In the genomic region with DNA sequence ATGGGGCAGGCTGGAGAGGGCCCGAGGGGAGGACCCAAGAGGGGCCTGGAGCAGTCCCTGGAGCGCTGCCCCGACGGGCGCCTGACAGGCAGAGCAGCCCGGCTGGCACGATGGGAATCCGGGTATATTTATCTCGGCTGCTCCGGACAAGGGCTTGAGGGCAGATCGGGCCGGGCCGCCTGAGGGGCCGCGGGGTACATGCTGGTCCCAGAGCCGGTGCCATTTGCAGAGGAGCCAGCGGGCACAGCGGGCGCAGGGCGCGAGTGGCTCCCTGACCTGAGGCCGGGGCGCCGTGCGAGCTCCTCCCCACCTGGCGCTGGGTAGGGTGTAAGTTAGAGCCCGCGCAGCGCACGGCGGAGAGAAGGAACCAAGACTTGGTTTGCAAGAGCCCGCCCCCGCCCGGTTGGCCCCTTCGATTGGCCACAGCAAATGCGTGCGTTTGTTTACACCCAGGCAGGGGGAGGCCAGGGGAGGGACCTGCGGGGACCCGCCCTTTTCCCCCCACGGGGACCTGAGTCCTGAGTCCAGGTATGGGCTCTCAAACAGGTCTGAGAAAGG, we compare ENCODE assay signal across 1 cellular context.
TF ChIP-seq lines count a peak whose summit lies in the region.

No MANE protein-coding gene starts in this region.

TF ChIP-seq in HepG2, 621 proteins besides CTCF, POLR2A, EP300 and RAD21 (continued from another document and continues in another):
- TF ChIP-seq, protein P1, sequence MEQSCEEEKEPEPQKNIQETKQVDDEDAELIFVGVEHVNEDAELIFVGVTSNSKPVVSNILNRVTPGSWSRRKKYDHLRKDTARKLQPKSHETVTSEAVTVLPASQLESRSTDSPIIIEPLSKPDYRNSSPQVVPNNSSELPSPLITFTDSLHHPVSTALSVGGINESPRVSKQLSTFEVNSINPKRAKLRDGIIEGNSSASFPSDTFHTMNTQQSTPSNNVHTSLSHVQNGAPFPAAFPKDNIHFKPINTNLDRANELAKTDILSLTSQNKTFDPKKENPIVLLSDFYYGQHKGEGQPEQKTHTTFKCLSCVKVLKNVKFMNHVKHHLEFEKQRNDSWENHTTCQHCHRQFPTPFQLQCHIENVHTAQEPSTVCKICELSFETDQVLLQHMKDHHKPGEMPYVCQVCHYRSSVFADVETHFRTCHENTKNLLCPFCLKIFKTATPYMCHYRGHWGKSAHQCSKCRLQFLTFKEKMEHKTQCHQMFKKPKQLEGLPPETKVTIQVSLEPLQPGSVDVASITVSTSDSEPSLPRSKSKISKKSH (CRISPR knock-in tag; IDR thresholded peaks at IDR 0.05; ENCODE audit: borderline replicate concordance) = no peak
- TF ChIP-seq ZEB1 (IDR thresholded peaks at IDR 0.05; ENCODE audit: insufficient replicate concordance, low read depth) (no peak), BCLAF1 (IDR thresholded peaks at IDR 0.05) (no peak), SNAPC4 (CRISPR knock-in tag; IDR thresholded peaks at IDR 0.05) (no peak), SMAD1 (CRISPR knock-in tag; IDR thresholded peaks at IDR 0.05; ENCODE audit: borderline replicate concordance, low read depth) (no peak), ZNF740 (CRISPR knock-in tag; IDR thresholded peaks at IDR 0.05) (peak; percentile 81), ZNF280D (CRISPR knock-in tag; IDR thresholded peaks at IDR 0.05) (no peak), ZNF335 (CRISPR knock-in tag; IDR thresholded peaks at IDR 0.05) (no peak), CENPX (CRISPR knock-in tag; IDR thresholded peaks at IDR 0.05) (no peak), ZNF350 (CRISPR knock-in tag; IDR thresholded peaks at IDR 0.05; ENCODE audit: borderline replicate concordance, low read depth) (no peak; the same call in 1 of the 2 replicates), SIN3A (IDR thresholded peaks at IDR 0.05; ENCODE audit: borderline replicate concordance, low read depth, low read length) (peak; percentile 97), ZNF510 (CRISPR knock-in tag; IDR thresholded peaks at IDR 0.05; ENCODE audit: low read depth) (0 out of 2 replicates have a peak, but pooled peaks have one; percentile 17), ZNF761 (CRISPR knock-in tag; conservative IDR thresholded peaks at IDR 0.05) (0 out of 2 replicates have a peak, but pooled peaks have one; percentile 77), TBP (CRISPR knock-in tag; IDR thresholded peaks at IDR 0.05) (no peak), ZBTB7B (CRISPR knock-in tag; IDR thresholded peaks at IDR 0.05) (peak; percentile 55; the same call in 1 of the 2 replicates), JUN (CRISPR knock-in tag; IDR thresholded peaks at IDR 0.05) (no peak), MED8 (CRISPR knock-in tag; IDR thresholded peaks at IDR 0.05; ENCODE audit: insufficient replicate concordance) (no peak)
- TF ChIP-seq, protein P2, sequence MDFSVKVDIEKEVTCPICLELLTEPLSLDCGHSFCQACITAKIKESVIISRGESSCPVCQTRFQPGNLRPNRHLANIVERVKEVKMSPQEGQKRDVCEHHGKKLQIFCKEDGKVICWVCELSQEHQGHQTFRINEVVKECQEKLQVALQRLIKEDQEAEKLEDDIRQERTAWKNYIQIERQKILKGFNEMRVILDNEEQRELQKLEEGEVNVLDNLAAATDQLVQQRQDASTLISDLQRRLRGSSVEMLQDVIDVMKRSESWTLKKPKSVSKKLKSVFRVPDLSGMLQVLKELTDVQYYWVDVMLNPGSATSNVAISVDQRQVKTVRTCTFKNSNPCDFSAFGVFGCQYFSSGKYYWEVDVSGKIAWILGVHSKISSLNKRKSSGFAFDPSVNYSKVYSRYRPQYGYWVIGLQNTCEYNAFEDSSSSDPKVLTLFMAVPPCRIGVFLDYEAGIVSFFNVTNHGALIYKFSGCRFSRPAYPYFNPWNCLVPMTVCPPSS (IDR thresholded peaks at IDR 0.05) = no peak
- TF ChIP-seq, protein P3, sequence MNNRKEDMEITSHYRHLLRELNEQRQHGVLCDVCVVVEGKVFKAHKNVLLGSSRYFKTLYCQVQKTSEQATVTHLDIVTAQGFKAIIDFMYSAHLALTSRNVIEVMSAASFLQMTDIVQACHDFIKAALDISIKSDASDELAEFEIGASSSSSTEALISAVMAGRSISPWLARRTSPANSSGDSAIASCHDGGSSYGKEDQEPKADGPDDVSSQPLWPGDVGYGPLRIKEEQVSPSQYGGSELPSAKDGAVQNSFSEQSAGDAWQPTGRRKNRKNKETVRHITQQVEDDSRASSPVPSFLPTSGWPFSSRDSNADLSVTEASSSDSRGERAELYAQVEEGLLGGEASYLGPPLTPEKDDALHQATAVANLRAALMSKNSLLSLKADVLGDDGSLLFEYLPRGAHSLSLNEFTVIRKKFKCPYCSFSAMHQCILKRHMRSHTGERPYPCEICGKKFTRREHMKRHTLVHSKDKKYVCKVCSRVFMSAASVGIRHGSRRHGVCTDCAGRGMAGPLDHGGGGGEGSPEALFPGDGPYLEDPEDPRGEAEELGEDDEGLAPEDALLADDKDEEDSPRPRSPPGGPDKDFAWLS (CRISPR knock-in tag; IDR thresholded peaks at IDR 0.05; ENCODE audit: borderline replicate concordance) = no peak
- TF ChIP-seq, protein P4, sequence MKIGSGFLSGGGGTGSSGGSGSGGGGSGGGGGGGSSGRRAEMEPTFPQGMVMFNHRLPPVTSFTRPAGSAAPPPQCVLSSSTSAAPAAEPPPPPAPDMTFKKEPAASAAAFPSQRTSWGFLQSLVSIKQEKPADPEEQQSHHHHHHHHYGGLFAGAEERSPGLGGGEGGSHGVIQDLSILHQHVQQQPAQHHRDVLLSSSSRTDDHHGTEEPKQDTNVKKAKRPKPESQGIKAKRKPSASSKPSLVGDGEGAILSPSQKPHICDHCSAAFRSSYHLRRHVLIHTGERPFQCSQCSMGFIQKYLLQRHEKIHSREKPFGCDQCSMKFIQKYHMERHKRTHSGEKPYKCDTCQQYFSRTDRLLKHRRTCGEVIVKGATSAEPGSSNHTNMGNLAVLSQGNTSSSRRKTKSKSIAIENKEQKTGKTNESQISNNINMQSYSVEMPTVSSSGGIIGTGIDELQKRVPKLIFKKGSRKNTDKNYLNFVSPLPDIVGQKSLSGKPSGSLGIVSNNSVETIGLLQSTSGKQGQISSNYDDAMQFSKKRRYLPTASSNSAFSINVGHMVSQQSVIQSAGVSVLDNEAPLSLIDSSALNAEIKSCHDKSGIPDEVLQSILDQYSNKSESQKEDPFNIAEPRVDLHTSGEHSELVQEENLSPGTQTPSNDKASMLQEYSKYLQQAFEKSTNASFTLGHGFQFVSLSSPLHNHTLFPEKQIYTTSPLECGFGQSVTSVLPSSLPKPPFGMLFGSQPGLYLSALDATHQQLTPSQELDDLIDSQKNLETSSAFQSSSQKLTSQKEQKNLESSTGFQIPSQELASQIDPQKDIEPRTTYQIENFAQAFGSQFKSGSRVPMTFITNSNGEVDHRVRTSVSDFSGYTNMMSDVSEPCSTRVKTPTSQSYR (CRISPR knock-in tag; IDR thresholded peaks at IDR 0.05; ENCODE audit: borderline replicate concordance) = no peak
- TF ChIP-seq, protein P5, sequence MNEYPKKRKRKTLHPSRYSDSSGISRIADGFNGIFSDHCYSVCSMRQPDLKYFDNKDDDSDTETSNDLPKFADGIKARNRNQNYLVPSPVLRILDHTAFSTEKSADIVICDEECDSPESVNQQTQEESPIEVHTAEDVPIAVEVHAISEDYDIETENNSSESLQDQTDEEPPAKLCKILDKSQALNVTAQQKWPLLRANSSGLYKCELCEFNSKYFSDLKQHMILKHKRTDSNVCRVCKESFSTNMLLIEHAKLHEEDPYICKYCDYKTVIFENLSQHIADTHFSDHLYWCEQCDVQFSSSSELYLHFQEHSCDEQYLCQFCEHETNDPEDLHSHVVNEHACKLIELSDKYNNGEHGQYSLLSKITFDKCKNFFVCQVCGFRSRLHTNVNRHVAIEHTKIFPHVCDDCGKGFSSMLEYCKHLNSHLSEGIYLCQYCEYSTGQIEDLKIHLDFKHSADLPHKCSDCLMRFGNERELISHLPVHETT (CRISPR knock-in tag; conservative IDR thresholded peaks at IDR 0.05) = no peak
- TF ChIP-seq, protein P6, sequence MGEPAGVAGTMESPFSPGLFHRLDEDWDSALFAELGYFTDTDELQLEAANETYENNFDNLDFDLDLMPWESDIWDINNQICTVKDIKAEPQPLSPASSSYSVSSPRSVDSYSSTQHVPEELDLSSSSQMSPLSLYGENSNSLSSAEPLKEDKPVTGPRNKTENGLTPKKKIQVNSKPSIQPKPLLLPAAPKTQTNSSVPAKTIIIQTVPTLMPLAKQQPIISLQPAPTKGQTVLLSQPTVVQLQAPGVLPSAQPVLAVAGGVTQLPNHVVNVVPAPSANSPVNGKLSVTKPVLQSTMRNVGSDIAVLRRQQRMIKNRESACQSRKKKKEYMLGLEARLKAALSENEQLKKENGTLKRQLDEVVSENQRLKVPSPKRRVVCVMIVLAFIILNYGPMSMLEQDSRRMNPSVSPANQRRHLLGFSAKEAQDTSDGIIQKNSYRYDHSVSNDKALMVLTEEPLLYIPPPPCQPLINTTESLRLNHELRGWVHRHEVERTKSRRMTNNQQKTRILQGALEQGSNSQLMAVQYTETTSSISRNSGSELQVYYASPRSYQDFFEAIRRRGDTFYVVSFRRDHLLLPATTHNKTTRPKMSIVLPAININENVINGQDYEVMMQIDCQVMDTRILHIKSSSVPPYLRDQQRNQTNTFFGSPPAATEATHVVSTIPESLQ (CRISPR knock-in tag; conservative IDR thresholded peaks at IDR 0.05) = no peak
